1 cellular context compared by ENCODE assay signal in the genomic region with DNA sequence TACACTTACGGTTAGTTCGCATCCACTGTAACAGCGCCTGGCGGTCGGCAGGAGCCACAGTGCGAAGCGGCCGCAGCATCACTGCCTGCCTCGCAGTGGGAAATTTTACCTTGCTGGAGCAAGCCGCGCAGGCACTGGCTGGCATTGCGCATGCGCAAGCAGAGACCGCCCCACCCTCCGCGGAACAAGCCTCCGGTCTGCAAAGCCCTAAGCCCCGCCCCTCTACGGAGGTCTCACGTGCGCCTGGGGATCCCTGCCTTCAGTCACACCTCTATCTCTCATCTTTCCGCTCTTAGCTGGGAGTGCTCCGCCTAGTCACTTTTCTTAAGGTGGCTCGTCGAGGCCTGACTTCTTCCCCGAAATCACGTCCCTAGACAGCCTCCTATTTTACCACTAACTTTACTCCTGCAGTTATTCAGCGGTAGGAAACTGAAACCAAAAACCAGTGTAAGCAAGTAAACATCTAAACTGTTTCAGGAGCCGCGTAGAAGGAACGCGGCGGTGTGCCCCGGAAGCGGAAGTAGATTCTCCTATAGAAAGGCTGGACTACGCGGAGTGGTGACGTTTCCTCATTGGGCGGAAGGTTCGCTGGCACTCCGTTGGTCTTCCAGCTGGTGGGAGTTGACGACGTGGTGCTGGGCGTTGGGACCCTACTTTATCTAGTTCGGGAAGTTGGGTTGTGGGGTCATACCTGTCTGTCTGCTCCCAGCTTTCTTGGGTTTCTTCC.
TF ChIP-seq lines count a peak whose summit lies in the region.

SRP54 (plus strand) TSS at position 572 of the 727 bp plus-strand sequence. CDS start 13,718 bp downstream, outside the sequence.

TF ChIP-seq in HepG2, 621 proteins besides CTCF, POLR2A, EP300 and RAD21 (continued from another document and continues in another):
- TF ChIP-seq, protein P1, sequence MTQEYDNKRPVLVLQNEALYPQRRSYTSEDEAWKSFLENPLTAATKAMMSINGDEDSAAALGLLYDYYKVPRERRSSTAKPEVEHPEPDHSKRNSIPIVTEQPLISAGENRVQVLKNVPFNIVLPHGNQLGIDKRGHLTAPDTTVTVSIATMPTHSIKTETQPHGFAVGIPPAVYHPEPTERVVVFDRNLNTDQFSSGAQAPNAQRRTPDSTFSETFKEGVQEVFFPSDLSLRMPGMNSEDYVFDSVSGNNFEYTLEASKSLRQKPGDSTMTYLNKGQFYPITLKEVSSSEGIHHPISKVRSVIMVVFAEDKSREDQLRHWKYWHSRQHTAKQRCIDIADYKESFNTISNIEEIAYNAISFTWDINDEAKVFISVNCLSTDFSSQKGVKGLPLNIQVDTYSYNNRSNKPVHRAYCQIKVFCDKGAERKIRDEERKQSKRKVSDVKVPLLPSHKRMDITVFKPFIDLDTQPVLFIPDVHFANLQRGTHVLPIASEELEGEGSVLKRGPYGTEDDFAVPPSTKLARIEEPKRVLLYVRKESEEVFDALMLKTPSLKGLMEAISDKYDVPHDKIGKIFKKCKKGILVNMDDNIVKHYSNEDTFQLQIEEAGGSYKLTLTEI (CRISPR knock-in tag; conservative IDR thresholded peaks at IDR 0.05): no peak
- TF ChIP-seq SMARCC2 (IDR thresholded peaks at IDR 0.05): peak; percentile 48; the same call in 1 of the 2 replicates
- peak; percentile 96 for TF ChIP-seq ZFYVE20 (CRISPR knock-in tag; IDR thresholded peaks at IDR 0.05; ENCODE audit: borderline replicate concordance, low read depth)
- TF ChIP-seq ADNP (CRISPR knock-in tag; IDR thresholded peaks at IDR 0.05): no peak
- no peak; the same call in none of the 2 replicates for TF ChIP-seq NFATC3 (CRISPR knock-in tag; IDR thresholded peaks at IDR 0.05)
- no peak for TF ChIP-seq SP1 (IDR thresholded peaks at IDR 0.05)
- peak; percentile 91 for TF ChIP-seq SP1 (CRISPR knock-in tag; IDR thresholded peaks at IDR 0.05)
- TF ChIP-seq ZNF788 (CRISPR knock-in tag; IDR thresholded peaks at IDR 0.05; ENCODE audit: borderline replicate concordance): peak; percentile 98
- TF ChIP-seq MEF2D (CRISPR knock-in tag; IDR thresholded peaks at IDR 0.05): peak; percentile 81
- peak; percentile 99 for TF ChIP-seq ZNF747 (CRISPR knock-in tag; IDR thresholded peaks at IDR 0.05; ENCODE audit: borderline replicate concordance)
- 0 out of 2 replicates have a peak, but pooled peaks have one; percentile 4 for TF ChIP-seq DPF2 (CRISPR knock-in tag; IDR thresholded peaks at IDR 0.05; ENCODE audit: borderline replicate concordance, low read depth)
- TF ChIP-seq DBP (CRISPR knock-in tag; IDR thresholded peaks at IDR 0.05; ENCODE audit: not compliant biosample characterization): peak; percentile 92
- TF ChIP-seq ZNF720 (CRISPR knock-in tag; IDR thresholded peaks at IDR 0.05): peak; percentile 70; the same call in 1 of the 2 replicates
- no peak for TF ChIP-seq ZEB1 (IDR thresholded peaks at IDR 0.05; ENCODE audit: insufficient replicate concordance, low read depth)
- TF ChIP-seq CREB1 (IDR thresholded peaks at IDR 0.05): peak; percentile 96
- no peak for TF ChIP-seq CREB1 (CRISPR knock-in tag; IDR thresholded peaks at IDR 0.05)
- peak; percentile 99 for TF ChIP-seq RNF219 (CRISPR knock-in tag; IDR thresholded peaks at IDR 0.05)
- peak; percentile 88 for TF ChIP-seq SRY (CRISPR knock-in tag; IDR thresholded peaks at IDR 0.05)
- peak; percentile 95 for TF ChIP-seq ZNF564 (CRISPR knock-in tag; IDR thresholded peaks at IDR 0.05)
- TF ChIP-seq MIER2 (CRISPR knock-in tag; IDR thresholded peaks at IDR 0.05): no peak; the same call in 1 of the 2 replicates
- peak; percentile 98 for TF ChIP-seq MEIS1 (CRISPR knock-in tag; IDR thresholded peaks at IDR 0.05; ENCODE audit: borderline replicate concordance)
- TF ChIP-seq ZNF562 (CRISPR knock-in tag; IDR thresholded peaks at IDR 0.05; ENCODE audit: borderline replicate concordance): no peak
- TF ChIP-seq, protein P2, sequence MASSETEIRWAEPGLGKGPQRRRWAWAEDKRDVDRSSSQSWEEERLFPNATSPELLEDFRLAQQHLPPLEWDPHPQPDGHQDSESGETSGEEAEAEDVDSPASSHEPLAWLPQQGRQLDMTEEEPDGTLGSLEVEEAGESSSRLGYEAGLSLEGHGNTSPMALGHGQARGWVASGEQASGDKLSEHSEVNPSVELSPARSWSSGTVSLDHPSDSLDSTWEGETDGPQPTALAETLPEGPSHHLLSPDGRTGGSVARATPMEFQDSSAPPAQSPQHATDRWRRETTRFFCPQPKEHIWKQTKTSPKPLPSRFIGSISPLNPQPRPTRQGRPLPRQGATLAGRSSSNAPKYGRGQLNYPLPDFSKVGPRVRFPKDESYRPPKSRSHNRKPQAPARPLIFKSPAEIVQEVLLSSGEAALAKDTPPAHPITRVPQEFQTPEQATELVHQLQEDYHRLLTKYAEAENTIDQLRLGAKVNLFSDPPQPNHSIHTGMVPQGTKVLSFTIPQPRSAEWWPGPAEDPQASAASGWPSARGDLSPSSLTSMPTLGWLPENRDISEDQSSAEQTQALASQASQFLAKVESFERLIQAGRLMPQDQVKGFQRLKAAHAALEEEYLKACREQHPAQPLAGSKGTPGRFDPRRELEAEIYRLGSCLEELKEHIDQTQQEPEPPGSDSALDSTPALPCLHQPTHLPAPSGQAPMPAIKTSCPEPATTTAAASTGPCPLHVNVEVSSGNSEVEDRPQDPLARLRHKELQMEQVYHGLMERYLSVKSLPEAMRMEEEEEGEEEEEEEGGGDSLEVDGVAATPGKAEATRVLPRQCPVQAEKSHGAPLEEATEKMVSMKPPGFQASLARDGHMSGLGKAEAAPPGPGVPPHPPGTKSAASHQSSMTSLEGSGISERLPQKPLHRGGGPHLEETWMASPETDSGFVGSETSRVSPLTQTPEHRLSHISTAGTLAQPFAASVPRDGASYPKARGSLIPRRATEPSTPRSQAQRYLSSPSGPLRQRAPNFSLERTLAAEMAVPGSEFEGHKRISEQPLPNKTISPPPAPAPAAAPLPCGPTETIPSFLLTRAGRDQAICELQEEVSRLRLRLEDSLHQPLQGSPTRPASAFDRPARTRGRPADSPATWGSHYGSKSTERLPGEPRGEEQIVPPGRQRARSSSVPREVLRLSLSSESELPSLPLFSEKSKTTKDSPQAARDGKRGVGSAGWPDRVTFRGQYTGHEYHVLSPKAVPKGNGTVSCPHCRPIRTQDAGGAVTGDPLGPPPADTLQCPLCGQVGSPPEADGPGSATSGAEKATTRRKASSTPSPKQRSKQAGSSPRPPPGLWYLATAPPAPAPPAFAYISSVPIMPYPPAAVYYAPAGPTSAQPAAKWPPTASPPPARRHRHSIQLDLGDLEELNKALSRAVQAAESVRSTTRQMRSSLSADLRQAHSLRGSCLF (CRISPR knock-in tag; IDR thresholded peaks at IDR 0.05; ENCODE audit: borderline replicate concordance): peak; percentile 90; the same call in 1 of the 2 replicates
- no peak for TF ChIP-seq MBD4 (IDR thresholded peaks at IDR 0.05; ENCODE audit: borderline replicate concordance, low read length)
- TF ChIP-seq ETV6 (CRISPR knock-in tag; conservative IDR thresholded peaks at IDR 0.05): peak; percentile 87
- peak; percentile 57; the same call in 1 of the 2 replicates for TF ChIP-seq ZNF510 (CRISPR knock-in tag; IDR thresholded peaks at IDR 0.05; ENCODE audit: low read depth)
- 0 out of 2 replicates have a peak, but pooled peaks have one; percentile 95 for TF ChIP-seq MATR3 (CRISPR knock-in tag; IDR thresholded peaks at IDR 0.05)
- TF ChIP-seq ZBTB3 (CRISPR knock-in tag; IDR thresholded peaks at IDR 0.05; ENCODE audit: borderline replicate concordance, low read depth): peak; percentile 97
- TF ChIP-seq, protein P3, sequence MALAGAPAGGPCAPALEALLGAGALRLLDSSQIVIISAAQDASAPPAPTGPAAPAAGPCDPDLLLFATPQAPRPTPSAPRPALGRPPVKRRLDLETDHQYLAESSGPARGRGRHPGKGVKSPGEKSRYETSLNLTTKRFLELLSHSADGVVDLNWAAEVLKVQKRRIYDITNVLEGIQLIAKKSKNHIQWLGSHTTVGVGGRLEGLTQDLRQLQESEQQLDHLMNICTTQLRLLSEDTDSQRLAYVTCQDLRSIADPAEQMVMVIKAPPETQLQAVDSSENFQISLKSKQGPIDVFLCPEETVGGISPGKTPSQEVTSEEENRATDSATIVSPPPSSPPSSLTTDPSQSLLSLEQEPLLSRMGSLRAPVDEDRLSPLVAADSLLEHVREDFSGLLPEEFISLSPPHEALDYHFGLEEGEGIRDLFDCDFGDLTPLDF (CRISPR knock-in tag; IDR thresholded peaks at IDR 0.05): peak; percentile 90
- peak; percentile 85 for TF ChIP-seq NFYC (CRISPR knock-in tag; IDR thresholded peaks at IDR 0.05)
- TF ChIP-seq SAP130 (CRISPR knock-in tag; IDR thresholded peaks at IDR 0.05; ENCODE audit: low read depth): peak; percentile 99
- TF ChIP-seq ZNF260 (CRISPR knock-in tag; IDR thresholded peaks at IDR 0.05; ENCODE audit: borderline replicate concordance, low read depth): no peak; the same call in 1 of the 2 replicates
- TF ChIP-seq TERF1 (CRISPR knock-in tag; IDR thresholded peaks at IDR 0.05): no peak
- TF ChIP-seq, protein P4, sequence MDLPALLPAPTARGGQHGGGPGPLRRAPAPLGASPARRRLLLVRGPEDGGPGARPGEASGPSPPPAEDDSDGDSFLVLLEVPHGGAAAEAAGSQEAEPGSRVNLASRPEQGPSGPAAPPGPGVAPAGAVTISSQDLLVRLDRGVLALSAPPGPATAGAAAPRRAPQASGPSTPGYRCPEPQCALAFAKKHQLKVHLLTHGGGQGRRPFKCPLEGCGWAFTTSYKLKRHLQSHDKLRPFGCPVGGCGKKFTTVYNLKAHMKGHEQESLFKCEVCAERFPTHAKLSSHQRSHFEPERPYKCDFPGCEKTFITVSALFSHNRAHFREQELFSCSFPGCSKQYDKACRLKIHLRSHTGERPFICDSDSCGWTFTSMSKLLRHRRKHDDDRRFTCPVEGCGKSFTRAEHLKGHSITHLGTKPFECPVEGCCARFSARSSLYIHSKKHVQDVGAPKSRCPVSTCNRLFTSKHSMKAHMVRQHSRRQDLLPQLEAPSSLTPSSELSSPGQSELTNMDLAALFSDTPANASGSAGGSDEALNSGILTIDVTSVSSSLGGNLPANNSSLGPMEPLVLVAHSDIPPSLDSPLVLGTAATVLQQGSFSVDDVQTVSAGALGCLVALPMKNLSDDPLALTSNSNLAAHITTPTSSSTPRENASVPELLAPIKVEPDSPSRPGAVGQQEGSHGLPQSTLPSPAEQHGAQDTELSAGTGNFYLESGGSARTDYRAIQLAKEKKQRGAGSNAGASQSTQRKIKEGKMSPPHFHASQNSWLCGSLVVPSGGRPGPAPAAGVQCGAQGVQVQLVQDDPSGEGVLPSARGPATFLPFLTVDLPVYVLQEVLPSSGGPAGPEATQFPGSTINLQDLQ (CRISPR knock-in tag; IDR thresholded peaks at IDR 0.05): no peak
- TF ChIP-seq STAG1 (CRISPR knock-in tag; IDR thresholded peaks at IDR 0.05): peak; percentile 40; the same call in 1 of the 2 replicates
- TF ChIP-seq ZNF546 (CRISPR knock-in tag; conservative IDR thresholded peaks at IDR 0.05): peak; percentile 84; the same call in 1 of the 2 replicates
- peak; percentile 83; the same call in 1 of the 2 replicates for TF ChIP-seq FIP1L1 (IDR thresholded peaks at IDR 0.05; ENCODE audit: borderline replicate concordance, insufficient read depth, low read depth, low read length)
- peak; percentile 96 for TF ChIP-seq ZNF232 (CRISPR knock-in tag; IDR thresholded peaks at IDR 0.05; ENCODE audit: borderline replicate concordance)
- TF ChIP-seq THRA (CRISPR knock-in tag; IDR thresholded peaks at IDR 0.05; ENCODE audit: borderline replicate concordance): peak; percentile 81
- peak; percentile 98 for TF ChIP-seq ELF3 (CRISPR knock-in tag; IDR thresholded peaks at IDR 0.05)
- no peak; the same call in none of the 2 replicates for TF ChIP-seq CBFB (CRISPR knock-in tag; IDR thresholded peaks at IDR 0.05)
- peak; percentile 84 for TF ChIP-seq NFYB (CRISPR knock-in tag; IDR thresholded peaks at IDR 0.05)
- peak; percentile 83 for TF ChIP-seq ETV5 (CRISPR knock-in tag; IDR thresholded peaks at IDR 0.05; ENCODE audit: borderline replicate concordance)
- peak; percentile 90 for TF ChIP-seq ISL2 (CRISPR knock-in tag; IDR thresholded peaks at IDR 0.05)
- TF ChIP-seq RCOR2 (CRISPR knock-in tag; IDR thresholded peaks at IDR 0.05): peak; percentile 84
- TF ChIP-seq MBNL3 (CRISPR knock-in tag; conservative IDR thresholded peaks at IDR 0.05): no peak
- TF ChIP-seq ZNF550 (CRISPR knock-in tag; IDR thresholded peaks at IDR 0.05; ENCODE audit: borderline replicate concordance): 0 out of 2 replicates have a peak, but pooled peaks have one; percentile 9
